Comparison of ENCODE assay signal across 10 cellular contexts in genomic region chr11:69683764-69684333, GRCh38. TPM values are rescaled to one million over a fixed set of nuclear protein-coding genes. Genes with fewer than 3 reads are reported as not detected.
DNase-seq lines count a peak whose midpoint lies in the region; ATAC-seq and TF ChIP-seq lines count a peak whose summit lies in the region.
"Had no signal": no experiment of that assay in that cellular context is flagged by ENCODE, and none has a peak within 500 bp of the region (broad histone marks: within the 10 kb centered on the region; RNA-seq: fewer than 3 reads in every experiment).

No MANE protein-coding gene starts in this region.

- H2AFZ ChIP-seq in smooth muscle cell (ENCODE audit: low read depth) = no peak overlapping the region

- WGBS in smooth muscle cell (ENCODE audit: low lambda C conversion rate) = 52% methylated on average over 9 of the region's 9 CpGs

- peak; percentile 40 for ATAC-seq in esophagus mucosa

- DNase-seq in NCI-H2196 (lab: John Stamatoyannopoulos, UW; ENCODE audit: unreplicated experiment) = peak; percentile 42
- no peak for DNase-seq in NCI-H2196 treated with DMSO at 0.1 percent for 48 hours (lab: John Stamatoyannopoulos, UW; ENCODE audit: unreplicated experiment)
- DNase-seq in OCI-M1 (lab: John Stamatoyannopoulos, UW) = peak; percentile 87
- no peak for DNase-seq in smooth muscle cell (lab: John Stamatoyannopoulos, UW; ENCODE audit: unreplicated experiment)
- DNase-seq in activated CD4-positive, CD25-positive, alpha-beta regulatory T cell treated with anti-CD3 and anti-CD28 coated beads, Interleukin-2, amount 50 U/mL, for 72 hours = no peak
- no peak for DNase-seq in iPS-NIHi7 (ENCODE audit: extremely low spot score)
- DNase-seq in NCI-H510A (lab: John Stamatoyannopoulos, UW) = no peak
- DNase-seq: AML-193, T1000 had no signal

- H3K36me3 ChIP-seq in smooth muscle cell (ENCODE audit: low read depth) = no peaks in the 10 kb centered on the region

- no peak overlapping the region for H3K27ac ChIP-seq in smooth muscle cell (ENCODE audit: low read depth)

- H3K79me2 ChIP-seq in smooth muscle cell (ENCODE audit: low read depth) = no peaks in the 10 kb centered on the region

- H3K4me2 ChIP-seq in smooth muscle cell = no peak overlapping the region

- H3K9ac ChIP-seq in smooth muscle cell (ENCODE audit: low read depth) = no peak overlapping the region

- no peaks in the 10 kb centered on the region for H3K27me3 ChIP-seq in smooth muscle cell (ENCODE audit: low read depth)

- H3K4me3 ChIP-seq in smooth muscle cell = no peak overlapping the region

- no peaks in the 10 kb centered on the region for H4K20me1 ChIP-seq in smooth muscle cell (ENCODE audit: low read depth)

- TF ChIP-seq CTCF in smooth muscle cell (IDR thresholded peaks at IDR 0.05; ENCODE audit: borderline replicate concordance, insufficient read depth, poor library complexity, severe bottlenecking) = peak; percentile 34

- H3K4me1 ChIP-seq in smooth muscle cell (ENCODE audit: low read depth) = no peaks in the 10 kb centered on the region

- no peaks in the 10 kb centered on the region for H3F3A ChIP-seq in smooth muscle cell (ENCODE audit: low read depth)

- H3K9me3 ChIP-seq in smooth muscle cell (replicated peaks; ENCODE audit: low read depth) = no peaks in the 10 kb centered on the region

RNA-seq across cellular contexts. Expression of gene LTO1, which starts 8.7 kb away (rescaled TPM):
- total RNA-seq in esophagus mucosa (12.1 TPM), smooth muscle cell (7.2 and 8.0 TPM in 2 replicates)
- polyA plus RNA-seq in smooth muscle cell = 17.3 and 22.6 TPM in 2 replicates

RNA-seq across cellular contexts. Expression of gene FGF19, which starts 20.0 kb away (rescaled TPM):
- total RNA-seq in esophagus mucosa (not detected), smooth muscle cell (not detected in 2 replicates)
- polyA plus RNA-seq in smooth muscle cell = not detected in 2 replicates

RNA-seq across cellular contexts. Expression of gene CCND1, which starts 42.9 kb away (rescaled TPM):
- total RNA-seq in esophagus mucosa (63.7 TPM), smooth muscle cell (281 and 307 TPM in 2 replicates)
- 482 and 510 TPM in 2 replicates for polyA plus RNA-seq in smooth muscle cell

Comparison
In these comparisons a context has a peak if more than half of its experiments do, and no peak if none do; other contexts are left out.
1. DNase-seq: peak in NCI-H2196 (single experiment) and OCI-M1 (single experiment); none in NCI-H2196 treated with DMSO at 0.1 percent for 48 hours (single experiment), smooth muscle cell (single experiment), activated CD4-positive, CD25-positive, alpha-beta regulatory T cell treated with anti-CD3 and anti-CD28 coated beads, Interleukin-2, amount 50 U/mL, for 72 hours (single experiment), iPS-NIHi7 (single experiment) and NCI-H510A (single experiment).